In genomic region chr11:12430351-12430750, GRCh38 we compare ENCODE assay signal across 14 cellular contexts. TPM values are rescaled to one million over a fixed set of nuclear protein-coding genes. Genes with fewer than 3 reads are reported as not detected.
DNase-seq lines count a peak whose midpoint lies in the region; ATAC-seq and TF ChIP-seq lines count a peak whose summit lies in the region.
"Had no signal": no experiment of that assay in that cellular context is flagged by ENCODE, and none has a peak within 500 bp of the region (broad histone marks: within the 10 kb centered on the region; RNA-seq: fewer than 3 reads in every experiment).

No MANE protein-coding gene starts in this region.

- peak overlapping the region; percentile 49 to 69 (median 60) for H3K27ac ChIP-seq in gastrocnemius medialis
- H3K27ac ChIP-seq: KMS-11, parathyroid adenoma had no signal

- no peaks in the 10 kb centered on the region for H3K36me3 ChIP-seq in gastrocnemius medialis
- H3K36me3 ChIP-seq: HAP-1 had no signal

- peak overlapping the region in 3 of 5 experiments; percentile 12 to 84 (median 70) for H3K27ac Mint-ChIP-seq in brain
- H3K27ac Mint-ChIP-seq: activated T-helper 1 cell treated with anti-CD3 and anti-CD28 coated beads, Interleukin-12 subunit alpha, Interleukin-12 subunit beta, Interleukin-2, Interleukin-4 antibody, amounts not matched to agents 30 ng/mL and 10 ng/mL and 1 ng/mL, durations not matched to agents 14 hours and 24 hours and 36 hours; CD4-positive, CD25-positive, alpha-beta regulatory T cell; WTC11 had no signal

- TF ChIP-seq CTCF in brain (conservative IDR thresholded peaks at IDR 0.05) (no peak), gastrocnemius medialis (IDR thresholded peaks at IDR 0.05 in 4 of 5, conservative IDR thresholded peaks at IDR 0.05 in 1 of 5) (no peak)

- no peaks in the 10 kb centered on the region for H3K27me3 ChIP-seq in gastrocnemius medialis

- no peak overlapping the region for H3K4me3 ChIP-seq in gastrocnemius medialis
- H3K4me3 ChIP-seq: HAP-1 had no signal

- in situ Hi-C loops in gastrocnemius medialis (cut with MboI; ENCODE audit: low sequenced_read_pairs in 4 of 4), result no loop called here

- peaks cover 59% of the 10 kb centered on the region for H3K4me1 Mint-ChIP-seq in brain
- H3K4me1 Mint-ChIP-seq: CD4-positive, CD25-positive, alpha-beta regulatory T cell had no signal

- peaks cover 20 to 40% of the 10 kb centered on the region in 2 donors for H3K4me1 ChIP-seq in gastrocnemius medialis
- H3K4me1 ChIP-seq: HAP-1 had no signal

- DNase-seq in ELR (ENCODE audit: low read depth) (peak; percentile 77), iris pigment epithelial cell (ENCODE audit: low read depth) (peak; percentile 78), gastrocnemius medialis (no peak), DMS153 (lab: John Stamatoyannopoulos, UW) (no peak), SKM-1 treated with dmso at 0.1 percent for 144 hours (lab: John Stamatoyannopoulos, UW; ENCODE audit: unreplicated experiment) (no peak), iPS-NIHi7 (ENCODE audit: extremely low spot score) (no peak)
- DNase-seq: CD4-positive, CD25-positive, alpha-beta regulatory T cell had no signal

- H3K36me3 Mint-ChIP-seq in brain, result no peaks in the 10 kb centered on the region
- H3K36me3 Mint-ChIP-seq: WTC11 had no signal

- no peaks in the 10 kb centered on the region for H3K27me3 Mint-ChIP-seq in brain

- no peaks in the 10 kb centered on the region for H3K9me3 ChIP-seq in gastrocnemius medialis
- H3K9me3 ChIP-seq: HAP-1 had no signal

- no peak for TF ChIP-seq POLR2A in gastrocnemius medialis (IDR thresholded peaks at IDR 0.05)

- no peak overlapping the region for H3K4me3 Mint-ChIP-seq in brain
- H3K4me3 Mint-ChIP-seq: activated T-helper 1 cell treated with anti-CD3 and anti-CD28 coated beads, Interleukin-12 subunit alpha, Interleukin-12 subunit beta, Interleukin-2, Interleukin-4 antibody, amounts not matched to agents 30 ng/mL and 10 ng/mL and 1 ng/mL, durations not matched to agents 14 hours and 24 hours and 36 hours; CD4-positive, CD25-positive, alpha-beta regulatory T cell; WTC11 had no signal

- intact Hi-C loops in gastrocnemius medialis (cut with DNase I; ENCODE audit: low total_unique reads), result no loop called here

- no peaks in the 10 kb centered on the region for H3K9me3 Mint-ChIP-seq in brain
- H3K9me3 Mint-ChIP-seq: activated T-helper 1 cell treated with anti-CD3 and anti-CD28 coated beads, Interleukin-12 subunit alpha, Interleukin-12 subunit beta, Interleukin-2, Interleukin-4 antibody, amounts not matched to agents 30 ng/mL and 10 ng/mL and 1 ng/mL, durations not matched to agents 14 hours and 24 hours and 36 hours; CD4-positive, CD25-positive, alpha-beta regulatory T cell; WTC11 had no signal

- ATAC-seq in gastrocnemius medialis (no peak), HG02678 (IDR thresholded peaks at IDR 0.05; ENCODE audit: unreplicated experiment) (no peak)
- ATAC-seq: WTC11 had no signal

RNA-seq across cellular contexts. Expression of gene PARVA, which starts 53.0 kb away (rescaled TPM):
- polyA plus RNA-seq in brain (ENCODE audit: insufficient read depth, low read depth, low replicate concordance), result 20.0 TPM
- total RNA-seq in gastrocnemius medialis, result 1 to 10 TPM; 4.4 to 9.7 (median 8.4) TPM
- total RNA-seq: activated T-helper 1 cell treated with anti-CD3 and anti-CD28 coated beads, Interleukin-12 subunit alpha, Interleukin-12 subunit beta, Interleukin-2, Interleukin-4 antibody, amounts not matched to agents 30 ng/mL and 10 ng/mL and 1 ng/mL, durations not matched to agents 14 hours and 24 hours and 36 hours had no signal

Comparison
In these comparisons a context has a peak if more than half of its experiments do, and no peak if none do; other contexts are left out.
1. DNase-seq: peak in ELR (single experiment) and iris pigment epithelial cell (single experiment); none in gastrocnemius medialis (0 of 2), DMS153 (single experiment), SKM-1 treated with dmso at 0.1 percent for 144 hours (single experiment) and iPS-NIHi7 (single experiment).